8 cellular contexts compared by ENCODE assay signal in genomic region chr19:58003153-58003828, GRCh38. TPM values are rescaled to one million over a fixed set of nuclear protein-coding genes. Genes with fewer than 3 reads are reported as not detected.
DNase-seq lines count a peak whose midpoint lies in the region; ATAC-seq, FAIRE-seq and TF ChIP-seq lines count a peak whose summit lies in the region.

No MANE protein-coding gene starts in this region.

- TF ChIP-seq CTCF in astrocyte (IDR thresholded peaks at IDR 0.05; ENCODE audit: insufficient read depth, low read depth, low read length) (no peak), keratinocyte (optimal IDR thresholded peaks at IDR 0.05 in 1 of 3, IDR thresholded peaks at IDR 0.05 in 1 of 3, conservative IDR thresholded peaks at IDR 0.05 in 1 of 3; ENCODE audit: extremely low read depth in 1 of 3, insufficient read depth in 2 of 3, low read length in 3 of 3) (no peak)

- H3K4me1 ChIP-seq in astrocyte (ENCODE audit: insufficient read depth, low read length) (no peaks in the 10 kb centered on the region), keratinocyte (ENCODE audit: control insufficient read depth, extremely low read depth, insufficient read depth, low read length) (peaks cover 17% of the 10 kb centered on the region)

- ATAC-seq in HG02884 (IDR thresholded peaks at IDR 0.05; ENCODE audit: unreplicated experiment) (no peak), HG02610 (IDR thresholded peaks at IDR 0.05; ENCODE audit: unreplicated experiment) (no peak)

- H3K79me2 ChIP-seq in astrocyte (ENCODE audit: insufficient read depth, low read length) (peaks cover 36% of the 10 kb centered on the region), keratinocyte (ENCODE audit: control insufficient read depth, insufficient read depth, low read length) (peaks cover 44% of the 10 kb centered on the region)

- H3K9me3 ChIP-seq in astrocyte (ENCODE audit: insufficient read depth, low read depth, low read length) = peaks cover 64% of the 10 kb centered on the region
- H3K9me3 ChIP-seq in keratinocyte (ENCODE audit: control insufficient read depth, low read depth, low read length) = peaks cover 22% of the 10 kb centered on the region

- H3K27me3 Mint-ChIP-seq in astrocyte (ENCODE audit: low read depth, unreplicated experiment) = no peaks in the 10 kb centered on the region

- peaks cover 9% of the 10 kb centered on the region for H3K36me3 ChIP-seq in astrocyte (ENCODE audit: insufficient read depth, low read length)
- peaks cover 25 to 36% of the 10 kb centered on the region in 2 experiments for H3K36me3 ChIP-seq in keratinocyte (ENCODE audit: control insufficient read depth in 2 of 2, extremely low read depth in 1 of 2, insufficient read depth in 2 of 2, low read length in 2 of 2)

- H3K27ac ChIP-seq in astrocyte (ENCODE audit: low read depth, low read length) (no peak overlapping the region), keratinocyte (ENCODE audit: control insufficient read depth, insufficient read depth, low read length) (peak overlapping the region; percentile 82), temporal lobe (ENCODE audit: low read depth, low read length) (peak overlapping the region; percentile 69)

- H3K4me2 ChIP-seq in astrocyte (ENCODE audit: low read length) = peak overlapping the region; percentile 89
- peak overlapping the region; percentile 98 for H3K4me2 ChIP-seq in keratinocyte (ENCODE audit: control insufficient read depth, extremely low read depth, insufficient read depth, low read depth, low read length)

- dilution Hi-C loops in keratinocyte (cut with MboI; ENCODE audit: extremely low pct_ligation_motif_present, low sequenced_read_pairs) = no loop called here

- peaks cover 82% of the 10 kb centered on the region for H3K36me3 Mint-ChIP-seq in astrocyte (ENCODE audit: low read depth, unreplicated experiment)

- H3K9me3 Mint-ChIP-seq in astrocyte (ENCODE audit: unreplicated experiment) = peaks cover 80% of the 10 kb centered on the region

- H3K27me3 ChIP-seq in astrocyte (ENCODE audit: insufficient read depth, low read length) (no peaks in the 10 kb centered on the region), keratinocyte (ENCODE audit: control insufficient read depth, extremely low read depth, insufficient read depth, low read length) (no peaks in the 10 kb centered on the region)

- peak overlapping the region; percentile 93 for H3K4me3 Mint-ChIP-seq in astrocyte (ENCODE audit: unreplicated experiment)

- DNase-seq in NCI-H82 (lab: John Stamatoyannopoulos, UW) (peak; percentile 51), NCI-H82 treated with DMSO at 0.1 percent for 48 hours (lab: John Stamatoyannopoulos, UW; ENCODE audit: unreplicated experiment) (no peak), astrocyte (ENCODE audit: low read depth) (no peak), keratinocyte (ENCODE audit: low read depth, low spot score) (no peak)
- DNase-seq in activated effector memory CD4-positive, alpha-beta T cell treated with Interleukin-2 at 50 U/mL for 16 hours = no peak

- H2AFZ ChIP-seq in astrocyte (ENCODE audit: low read depth, low read length) (peak overlapping the region; percentile 98), keratinocyte (ENCODE audit: control insufficient read depth, low read length) (peak overlapping the region; percentile 93)

- peaks cover 12% of the 10 kb centered on the region for H3K4me1 Mint-ChIP-seq in astrocyte (ENCODE audit: low read depth, unreplicated experiment)

- H4K20me1 ChIP-seq in astrocyte (ENCODE audit: insufficient read depth, low read length) (no peaks in the 10 kb centered on the region), keratinocyte (ENCODE audit: control insufficient read depth, extremely low read depth, insufficient read depth, low read length) (no peaks in the 10 kb centered on the region)

- H3K4me3 ChIP-seq in astrocyte (ENCODE audit: insufficient read depth, low read depth, low read length) (peak overlapping the region; percentile 78), keratinocyte (ENCODE audit: control insufficient read depth in 2 of 3, extremely low read depth in 1 of 3, insufficient read depth in 2 of 3, low read depth in 1 of 3, low read length in 3 of 3) (peak overlapping the region; percentile 94 to 97 (median 95))

- H3K9ac ChIP-seq in astrocyte (ENCODE audit: low read length) (peak overlapping the region; percentile 89), keratinocyte (ENCODE audit: control insufficient read depth, extremely low read depth, insufficient read depth, low read length) (peak overlapping the region; percentile 89)

- peak overlapping the region; percentile 72 for H3K27ac Mint-ChIP-seq in astrocyte (ENCODE audit: unreplicated experiment)

- FAIRE-seq in astrocyte (lab: Jason Lieb, UNC) = no peak
- FAIRE-seq in keratinocyte (lab: Jason Lieb, UNC) = peak; percentile 13

- H3K9me1 ChIP-seq in keratinocyte (ENCODE audit: control insufficient read depth, extremely low read depth, insufficient read depth, low read length) = no peaks in the 10 kb centered on the region

RNA-seq across cellular contexts. Expression of gene ZNF606, which starts 0.7 kb away (rescaled TPM):
- total RNA-seq in astrocyte (13.5 and 14.3 TPM in 2 replicates), temporal lobe (48.9 TPM)
- 2.8 to 3.5 TPM (median 3.5 TPM) in 3 replicates for polyA plus RNA-seq in keratinocyte
- 2.4 TPM for polyA plus RNA-seq in keratinocyte (2011; ENCODE audit: low read depth)
- polyA plus RNA-seq in keratinocyte (2011; cell fraction: cytosol; rRNA removed) = 1.2 and 2.1 TPM in 2 replicates
- polyA plus RNA-seq in keratinocyte (2011; cell fraction: nucleus; rRNA removed) = 10.4 and 10.5 TPM in 2 replicates
- polyA plus RNA-seq in keratinocyte (2012; ENCODE audit: low replicate concordance) = 3.0 and 3.7 TPM in 2 replicates
- polyA minus RNA-seq in keratinocyte = 2.6 to 6.4 TPM (median 5.9 TPM) in 3 replicates
- 4.4 TPM for polyA minus RNA-seq in keratinocyte (2011; cell fraction: cytosol; rRNA and poly(A)+ RNA removed)
- 9.0 and 12.7 TPM in 2 replicates for polyA minus RNA-seq in keratinocyte (2011; cell fraction: nucleus; rRNA and poly(A)+ RNA removed)

RNA-seq across cellular contexts. Expression of gene C19orf18, which starts 29.0 kb away (rescaled TPM):
- total RNA-seq in astrocyte (0.66 and 1.5 TPM in 2 replicates), temporal lobe (0.25 TPM)
- polyA plus RNA-seq in keratinocyte = 0.24 to 0.59 TPM (median 0.48 TPM) in 3 replicates
- polyA plus RNA-seq in keratinocyte (2011; ENCODE audit: low read depth) = 4.0 TPM
- polyA plus RNA-seq in keratinocyte (2011; cell fraction: cytosol; rRNA removed) = 0.31 and 0.56 TPM in 2 replicates
- polyA plus RNA-seq in keratinocyte (2011; cell fraction: nucleus; rRNA removed) = 2.3 and 2.9 TPM in 2 replicates
- 0.55 and 1.7 TPM in 2 replicates for polyA plus RNA-seq in keratinocyte (2012; ENCODE audit: low replicate concordance)
- polyA minus RNA-seq in keratinocyte = 0.48 TPM in 1 of 3 replicates, not detected in the others
- polyA minus RNA-seq in keratinocyte (2011; cell fraction: cytosol; rRNA and poly(A)+ RNA removed) = not detected
- 0.70 and 1.3 TPM in 2 replicates for polyA minus RNA-seq in keratinocyte (2011; cell fraction: nucleus; rRNA and poly(A)+ RNA removed)

RNA-seq across cellular contexts. Expression of gene ZSCAN1, which starts 30.5 kb away (rescaled TPM):
- not detected in 2 replicates for total RNA-seq in astrocyte
- polyA plus RNA-seq in keratinocyte = not detected in 3 replicates
- polyA plus RNA-seq in keratinocyte (2011; ENCODE audit: low read depth) = not detected
- not detected in 2 replicates for polyA plus RNA-seq in keratinocyte (2011; cell fraction: cytosol; rRNA removed)
- polyA plus RNA-seq in keratinocyte (2011; cell fraction: nucleus; rRNA removed) = not detected in 2 replicates
- polyA plus RNA-seq in keratinocyte (2012; ENCODE audit: low replicate concordance) = not detected in 2 replicates
- polyA minus RNA-seq in keratinocyte = not detected in 3 replicates
- polyA minus RNA-seq in keratinocyte (2011; cell fraction: cytosol; rRNA and poly(A)+ RNA removed) = not detected
- not detected in 2 replicates for polyA minus RNA-seq in keratinocyte (2011; cell fraction: nucleus; rRNA and poly(A)+ RNA removed)
- 2.2 TPM for total RNA-seq in temporal lobe

RNA-seq across cellular contexts. Expression of gene ZNF256, which starts 55.8 kb away (rescaled TPM):
- 7.1 and 7.3 TPM in 2 replicates for total RNA-seq in astrocyte
- polyA plus RNA-seq in keratinocyte = 3.7 to 5.3 TPM (median 5.3 TPM) in 3 replicates
- polyA plus RNA-seq in keratinocyte (2011; ENCODE audit: low read depth) = 2.3 TPM
- 2.1 and 4.1 TPM in 2 replicates for polyA plus RNA-seq in keratinocyte (2011; cell fraction: cytosol; rRNA removed)
- polyA plus RNA-seq in keratinocyte (2011; cell fraction: nucleus; rRNA removed) = 10.5 and 11.8 TPM in 2 replicates
- 3.5 and 5.0 TPM in 2 replicates for polyA plus RNA-seq in keratinocyte (2012; ENCODE audit: low replicate concordance)
- polyA minus RNA-seq in keratinocyte = 1.9 to 7.3 TPM (median 6.2 TPM) in 3 replicates
- 6.5 TPM for polyA minus RNA-seq in keratinocyte (2011; cell fraction: cytosol; rRNA and poly(A)+ RNA removed)
- polyA minus RNA-seq in keratinocyte (2011; cell fraction: nucleus; rRNA and poly(A)+ RNA removed) = 6.0 and 11.3 TPM in 2 replicates
- 14.3 TPM for total RNA-seq in temporal lobe

RNA-seq across cellular contexts. Expression of gene ZNF135, which starts 55.8 kb away (rescaled TPM):
- total RNA-seq in astrocyte = 1.5 and 1.7 TPM in 2 replicates
- 2.7 to 6.7 TPM (median 3.4 TPM) in 3 replicates for polyA plus RNA-seq in keratinocyte
- polyA plus RNA-seq in keratinocyte (2011; ENCODE audit: low read depth) = 0.95 TPM
- 3.6 and 4.1 TPM in 2 replicates for polyA plus RNA-seq in keratinocyte (2011; cell fraction: cytosol; rRNA removed)
- polyA plus RNA-seq in keratinocyte (2011; cell fraction: nucleus; rRNA removed) = 11.4 and 11.7 TPM in 2 replicates
- 1.1 and 1.6 TPM in 2 replicates for polyA plus RNA-seq in keratinocyte (2012; ENCODE audit: low replicate concordance)
- 0.52 to 7.6 TPM (median 4.3 TPM) in 3 replicates for polyA minus RNA-seq in keratinocyte
- 2.9 TPM for polyA minus RNA-seq in keratinocyte (2011; cell fraction: cytosol; rRNA and poly(A)+ RNA removed)
- polyA minus RNA-seq in keratinocyte (2011; cell fraction: nucleus; rRNA and poly(A)+ RNA removed) = 2.6 and 4.6 TPM in 2 replicates
- 9.8 TPM for total RNA-seq in temporal lobe
